ENCODE assay signal across 13 cellular contexts in the genomic region with DNA sequence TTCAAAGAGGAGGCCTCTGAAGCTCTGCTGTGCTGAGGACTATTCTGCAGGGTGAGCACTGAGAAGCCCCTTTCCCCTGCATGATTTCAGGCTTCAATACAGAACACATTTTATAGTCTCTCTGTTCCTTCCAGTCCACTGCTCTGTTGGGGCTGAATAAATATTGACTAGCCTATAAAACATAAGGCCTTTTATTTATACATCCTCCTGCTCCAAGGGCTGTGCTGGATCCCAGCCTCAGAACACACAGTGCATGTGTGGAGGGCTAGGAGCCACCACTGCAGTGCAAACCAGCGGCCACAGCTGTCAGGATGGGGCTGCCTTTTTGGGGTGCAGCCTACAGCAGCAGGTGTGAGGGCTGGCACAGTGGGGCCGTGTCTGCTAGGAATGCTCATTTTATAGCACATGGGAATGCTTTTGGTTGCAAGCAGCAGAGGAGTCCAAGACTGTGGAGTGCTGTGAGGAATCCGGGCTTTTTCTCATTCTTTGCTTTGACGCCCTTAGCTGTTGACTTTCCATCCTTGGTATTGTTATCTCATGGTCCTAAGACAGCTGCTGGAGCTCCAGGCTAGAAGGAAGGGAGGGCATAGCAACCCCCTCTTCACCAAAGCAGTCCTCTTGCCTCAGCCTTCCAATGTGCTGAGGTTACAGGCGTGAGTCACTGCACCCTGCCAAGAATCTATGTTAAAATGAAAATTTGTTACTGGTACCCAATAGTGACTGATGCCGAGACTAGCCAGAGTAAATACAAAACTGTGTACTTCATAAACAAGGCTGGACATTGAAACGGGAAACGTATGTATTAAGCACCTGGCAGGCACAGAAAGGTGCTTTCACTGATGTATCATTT.
A peak's percentile ranks its signal among the peaks of the same experiment; 100 is the strongest.
DNase-seq lines count a peak whose midpoint lies in the region; ATAC-seq and TF ChIP-seq lines count a peak whose summit lies in the region.
"Had no signal": no experiment of that assay in that cellular context is flagged by ENCODE, and none has a peak within 500 bp of the region (broad histone marks: within the 10 kb centered on the region; RNA-seq: fewer than 3 reads in every experiment).

No MANE protein-coding gene starts in this region.

- no peaks in the 10 kb centered on the region for H3K27me3 Mint-ChIP-seq in MCF 10A (ENCODE audit: insufficient read depth, unreplicated experiment)

- H3K4me3 ChIP-seq in breast epithelium = no peak overlapping the region
- H3K4me3 ChIP-seq in brain microvascular endothelial cell (ENCODE audit: low read depth, low read length) = no peak overlapping the region
- H3K4me3 ChIP-seq in BE2C (ENCODE audit: low read depth, low read length) = no peak overlapping the region
- H3K4me3 ChIP-seq in adrenal gland = no peak overlapping the region

- DNase-seq in MCF 10A (ENCODE audit: unreplicated experiment) (peak; percentile 14), breast epithelium (ENCODE audit: low spot score in 2 of 2) (no peak), NCI-H2196 (lab: John Stamatoyannopoulos, UW; ENCODE audit: unreplicated experiment) (peak; percentile 43), brain microvascular endothelial cell (peak; percentile 22), BE2C (no peak), adrenal gland (no peak), NOMO-1 (lab: John Stamatoyannopoulos, UW; ENCODE audit: unreplicated experiment in 2 of 2) (no peak)
- DNase-seq in stimulated activated effector memory CD8-positive, alpha-beta T cell treated with anti-CD3 and anti-CD28 coated beads, Interleukin-12 subunit alpha, Interleukin-12 subunit beta, amount 100 ng/mL, for 72 hours (ENCODE audit: low spot score in 2 of 2) = no peak
- DNase-seq: erythroblast, left ventricle myocardium superior, NCI-H2107, retina had no signal

- CTCF ChIA-PET in MCF 10A (lab: Yijun Ruan, JAX) = no interaction called here

- no peaks in the 10 kb centered on the region for H3K4me1 ChIP-seq in breast epithelium
- H3K4me1 ChIP-seq in BE2C = no peaks in the 10 kb centered on the region
- H3K4me1 ChIP-seq in adrenal gland (replicated peaks in 1 of 2) = no peaks in the 10 kb centered on the region

- no peaks in the 10 kb centered on the region for H3K27me3 ChIP-seq in breast epithelium
- H3K27me3 ChIP-seq in brain microvascular endothelial cell (replicated peaks) = no peaks in the 10 kb centered on the region
- no peaks in the 10 kb centered on the region for H3K27me3 ChIP-seq in BE2C
- no peaks in the 10 kb centered on the region for H3K27me3 ChIP-seq in adrenal gland

- H3K27ac Mint-ChIP-seq in MCF 10A (ENCODE audit: low read depth, unreplicated experiment) = no peak overlapping the region
- peak overlapping the region; percentile 72 for H3K27ac Mint-ChIP-seq in stimulated activated effector memory CD8-positive, alpha-beta T cell treated with anti-CD3 and anti-CD28 coated beads, Interleukin-12 subunit alpha, Interleukin-12 subunit beta, amount 100 ng/mL, for 72 hours

- TF ChIP-seq CTCF in MCF 10A (IDR thresholded peaks at IDR 0.05; ENCODE audit: unreplicated experiment) (no peak), breast epithelium (IDR thresholded peaks at IDR 0.05) (no peak), brain microvascular endothelial cell (IDR thresholded peaks at IDR 0.05; ENCODE audit: low read depth, low read length, missing control alignments) (no peak), BE2C (IDR thresholded peaks at IDR 0.05; ENCODE audit: low read depth, low read length) (no peak), adrenal gland (IDR thresholded peaks at IDR 0.05) (no peak)

- no peak overlapping the region for H3K4me3 Mint-ChIP-seq in MCF 10A (ENCODE audit: unreplicated experiment)
- no peak overlapping the region for H3K4me3 Mint-ChIP-seq in stimulated activated effector memory CD8-positive, alpha-beta T cell treated with anti-CD3 and anti-CD28 coated beads, Interleukin-12 subunit alpha, Interleukin-12 subunit beta, amount 100 ng/mL, for 72 hours
- H3K4me3 Mint-ChIP-seq: activated T-helper 1 cell treated with anti-CD3 and anti-CD28 coated beads, Interleukin-12 subunit alpha, Interleukin-12 subunit beta, Interleukin-2, Interleukin-4 antibody, amounts not matched to agents 30 ng/mL and 10 ng/mL and 1 ng/mL, durations not matched to agents 14 hours and 24 hours and 36 hours had no signal

- in situ Hi-C loops in brain microvascular endothelial cell (cut with HindIII; ENCODE audit: low pct_ligation_motif_present, low sequenced_read_pairs) = no loop called here

- H3K9me3 ChIP-seq in breast epithelium (no peaks in the 10 kb centered on the region), BE2C (no peaks in the 10 kb centered on the region), adrenal gland (replicated peaks in 1 of 3) (no peaks in the 10 kb centered on the region)

- no peaks in the 10 kb centered on the region for H3K36me3 Mint-ChIP-seq in MCF 10A (ENCODE audit: insufficient read depth, unreplicated experiment)
- H3K36me3 Mint-ChIP-seq in stimulated activated effector memory CD8-positive, alpha-beta T cell treated with anti-CD3 and anti-CD28 coated beads, Interleukin-12 subunit alpha, Interleukin-12 subunit beta, amount 100 ng/mL, for 72 hours = no peaks in the 10 kb centered on the region

- TF ChIP-seq POLR2A in breast epithelium (IDR thresholded peaks at IDR 0.05) (no peak), adrenal gland (IDR thresholded peaks at IDR 0.05) (no peak)

- no peaks in the 10 kb centered on the region for H3K36me3 ChIP-seq in breast epithelium
- no peaks in the 10 kb centered on the region for H3K36me3 ChIP-seq in brain microvascular endothelial cell (replicated peaks)
- no peaks in the 10 kb centered on the region for H3K36me3 ChIP-seq in BE2C
- no peaks in the 10 kb centered on the region for H3K36me3 ChIP-seq in adrenal gland (replicated peaks in 1 of 2)

- no TSS peak for BruUV-seq in MCF 10A (replicated peaks; lab: Mats Ljungman, UMichigan)

- H3K27ac ChIP-seq in breast epithelium (no peak overlapping the region), brain microvascular endothelial cell (no peak overlapping the region), adrenal gland (no peak overlapping the region)

- intact Hi-C loops in MCF 10A (cut with micrococcal nuclease) = no loop called here
- intact Hi-C loops in breast epithelium (cut with DNase I; ENCODE audit: low total_unique reads) = no loop called here
- intact Hi-C loops in adrenal gland (cut with DNase I) = no loop called here

- 59 to 82% (median 59%) methylated on average over 6 to 8 of the region's 8 CpGs for WGBS in adrenal gland, 4 donors

- peak; percentile 41 for ATAC-seq in stimulated activated effector memory CD8-positive, alpha-beta T cell treated with anti-CD3 and anti-CD28 coated beads, Interleukin-12 subunit alpha, Interleukin-12 subunit beta, amount 100 ng/mL, for 72 hours
- ATAC-seq: left ventricle myocardium superior had no signal

- H3K4me1 Mint-ChIP-seq in MCF 10A (ENCODE audit: insufficient read depth, unreplicated experiment) = peaks cover 1% of the 10 kb centered on the region
- peaks cover 53% of the 10 kb centered on the region for H3K4me1 Mint-ChIP-seq in stimulated activated effector memory CD8-positive, alpha-beta T cell treated with anti-CD3 and anti-CD28 coated beads, Interleukin-12 subunit alpha, Interleukin-12 subunit beta, amount 100 ng/mL, for 72 hours

- POLR2A ChIA-PET in MCF 10A (lab: Yijun Ruan, JAX) = no interaction called here

- no peaks in the 10 kb centered on the region for H3K9me3 Mint-ChIP-seq in MCF 10A (ENCODE audit: unreplicated experiment)
- no peaks in the 10 kb centered on the region for H3K9me3 Mint-ChIP-seq in stimulated activated effector memory CD8-positive, alpha-beta T cell treated with anti-CD3 and anti-CD28 coated beads, Interleukin-12 subunit alpha, Interleukin-12 subunit beta, amount 100 ng/mL, for 72 hours
- H3K9me3 Mint-ChIP-seq: activated T-helper 1 cell treated with anti-CD3 and anti-CD28 coated beads, Interleukin-12 subunit alpha, Interleukin-12 subunit beta, Interleukin-2, Interleukin-4 antibody, amounts not matched to agents 30 ng/mL and 10 ng/mL and 1 ng/mL, durations not matched to agents 14 hours and 24 hours and 36 hours had no signal

Comparison
In these comparisons a context has a peak if more than half of its experiments do, and no peak if none do; other contexts are left out.
1. DNase-seq: peak in MCF 10A (single experiment), NCI-H2196 (single experiment) and brain microvascular endothelial cell (single experiment); none in breast epithelium (0 of 2), stimulated activated effector memory CD8-positive, alpha-beta T cell treated with anti-CD3 and anti-CD28 coated beads, Interleukin-12 subunit alpha, Interleukin-12 subunit beta, amount 100 ng/mL, for 72 hours (0 of 2), BE2C (single experiment), adrenal gland (0 of 7) and NOMO-1 (0 of 2).